Comparison of ENCODE assay signal across 15 cellular contexts in genomic region chr15:70090436-70091291, GRCh38. TPM values are rescaled to one million over a fixed set of nuclear protein-coding genes. Genes with fewer than 3 reads are reported as not detected.
DNase-seq lines count a peak whose midpoint lies in the region; ATAC-seq, FAIRE-seq and TF ChIP-seq lines count a peak whose summit lies in the region.
"Had no signal": no experiment of that assay in that cellular context is flagged by ENCODE, and none has a peak within 500 bp of the region (broad histone marks: within the 10 kb centered on the region; RNA-seq: fewer than 3 reads in every experiment).

No MANE protein-coding gene starts in this region.

- no peak for DNase-seq in activated CD8-positive, alpha-beta T cell treated with anti-CD3 and anti-CD28 coated beads for 36 hours
- DNase-seq in activated CD8-positive, alpha-beta T cell treated with anti-CD3 and anti-CD28 coated beads, Interleukin-2, amount 10 ng/mL, durations not matched to agents 7 days and 5 days, result no peak
- no peak for DNase-seq in T-helper 17 cell
- peak; percentile 63 for DNase-seq in hepatocyte (ENCODE audit: low spot score)
- DNase-seq in small intestine, result peak; percentile 97
- DNase-seq in GOT3 (lab: John Stamatoyannopoulos, UW), result no peak
- no peak for DNase-seq in EL
- DNase-seq: cortex of kidney, NCI-H2029, NCI-H748 treated with DMSO at 0.1 percent for 48 hours, T-cell had no signal

- peaks cover 77% of the 10 kb centered on the region for H3K36me3 Mint-ChIP-seq in activated CD8-positive, alpha-beta T cell treated with anti-CD3 and anti-CD28 coated beads for 36 hours (ENCODE audit: low read depth)
- H3K36me3 Mint-ChIP-seq in activated CD8-positive, alpha-beta T cell treated with anti-CD3 and anti-CD28 coated beads, Interleukin-2, amount 10 ng/mL, durations not matched to agents 7 days and 5 days (ENCODE audit: low read depth), result peaks cover 91% of the 10 kb centered on the region
- peaks cover 6% of the 10 kb centered on the region for H3K36me3 Mint-ChIP-seq in T-helper 17 cell (ENCODE audit: low read depth)

- POLR2A ChIA-PET in activated CD8-positive, alpha-beta T cell treated with anti-CD3 and anti-CD28 coated beads for 36 hours (lab: Charles Lee), result interaction anchor here (0.7 to 1.6 kb wide), 6 partner anchors 9 to 627 kb away, joined by 3 to 5 read pairs (median 4); no protein-coding TSS in a partner anchor
- POLR2A ChIA-PET in activated CD8-positive, alpha-beta T cell treated with anti-CD3 and anti-CD28 coated beads, Interleukin-2, amount 10 ng/mL, durations not matched to agents 7 days and 5 days (lab: Charles Lee), result interaction anchor here (0.6 to 1.1 kb wide), 2 partner anchors 10 to 625 kb away, joined by 3 to 6 read pairs; no protein-coding TSS in a partner anchor

- no peaks in the 10 kb centered on the region for H3K36me3 ChIP-seq in hepatocyte (replicated peaks; ENCODE audit: insufficient read depth, low read depth)
- peaks cover 0 to 12% of the 10 kb centered on the region in 2 donors for H3K36me3 ChIP-seq in small intestine (ENCODE audit: control insufficient read depth in 2 of 2, insufficient read depth in 2 of 2, low read length in 2 of 2)
- H3K36me3 ChIP-seq: prostate gland had no signal

- no peaks in the 10 kb centered on the region for H3K9me2 ChIP-seq in hepatocyte (replicated peaks; ENCODE audit: insufficient read depth)

- no peak overlapping the region for H3K4me3 Mint-ChIP-seq in activated CD8-positive, alpha-beta T cell treated with anti-CD3 and anti-CD28 coated beads for 36 hours
- no peak overlapping the region for H3K4me3 Mint-ChIP-seq in activated CD8-positive, alpha-beta T cell treated with anti-CD3 and anti-CD28 coated beads, Interleukin-2, amount 10 ng/mL, durations not matched to agents 7 days and 5 days
- H3K4me3 Mint-ChIP-seq in T-helper 17 cell, result peak overlapping the region; percentile 47

- 68% methylated on average over 8 of the region's 8 CpGs for WGBS in hepatocyte (ENCODE audit: low lambda C conversion rate, missing lambda C conversion rate)
- 22 to 62% (median 38%) methylated on average over 8 of the region's 8 CpGs for WGBS in small intestine, 3 donors

- peaks cover 86% of the 10 kb centered on the region for H3K4me1 Mint-ChIP-seq in activated CD8-positive, alpha-beta T cell treated with anti-CD3 and anti-CD28 coated beads for 36 hours (ENCODE audit: low read depth)
- H3K4me1 Mint-ChIP-seq in activated CD8-positive, alpha-beta T cell treated with anti-CD3 and anti-CD28 coated beads, Interleukin-2, amount 10 ng/mL, durations not matched to agents 7 days and 5 days (ENCODE audit: low read depth), result peaks cover 80% of the 10 kb centered on the region
- peaks cover 70% of the 10 kb centered on the region for H3K4me1 Mint-ChIP-seq in T-helper 17 cell

- H2AFZ ChIP-seq in hepatocyte, result no peak overlapping the region

- intact Hi-C loops in activated CD8-positive, alpha-beta T cell treated with anti-CD3 and anti-CD28 coated beads for 36 hours (cut with micrococcal nuclease), result loop anchor here (10.0 kb wide), 2 partner anchors 366 to 516 kb away; no protein-coding TSS in a partner anchor

- no peak for FAIRE-seq in small intestine (lab: Jason Lieb, UNC)
- FAIRE-seq: GM12892 had no signal

- no peak overlapping the region for H3K27ac Mint-ChIP-seq in activated CD8-positive, alpha-beta T cell treated with anti-CD3 and anti-CD28 coated beads for 36 hours
- H3K27ac Mint-ChIP-seq in activated CD8-positive, alpha-beta T cell treated with anti-CD3 and anti-CD28 coated beads, Interleukin-2, amount 10 ng/mL, durations not matched to agents 7 days and 5 days, result no peak overlapping the region
- H3K27ac Mint-ChIP-seq in T-helper 17 cell, result peak overlapping the region; percentile 71

- H3K79me2 ChIP-seq in hepatocyte, result peaks cover 90% of the 10 kb centered on the region

- TF ChIP-seq CTCF in activated CD8-positive, alpha-beta T cell treated with anti-CD3 and anti-CD28 coated beads for 36 hours (IDR thresholded peaks at IDR 0.05), result no peak
- no peak for TF ChIP-seq CTCF in hepatocyte (IDR thresholded peaks at IDR 0.05; ENCODE audit: poor library complexity)

- H3K4me2 ChIP-seq in hepatocyte, result peak overlapping the region; percentile 87

- peak; percentile 15 for ATAC-seq in activated CD8-positive, alpha-beta T cell treated with anti-CD3 and anti-CD28 coated beads for 36 hours
- no peak for ATAC-seq in activated CD8-positive, alpha-beta T cell treated with anti-CD3 and anti-CD28 coated beads, Interleukin-2, amount 10 ng/mL, durations not matched to agents 7 days and 5 days
- ATAC-seq in T-helper 17 cell, result no peak
- no peak for ATAC-seq in HG02759 (IDR thresholded peaks at IDR 0.05; ENCODE audit: unreplicated experiment)
- ATAC-seq: T-cell had no signal

- H3K9me3 ChIP-seq in T-helper 17 cell (ENCODE audit: control insufficient read depth, low read length, poor library complexity, severe bottlenecking), result no peaks in the 10 kb centered on the region
- no peaks in the 10 kb centered on the region for H3K9me3 ChIP-seq in hepatocyte (ENCODE audit: low read depth)
- H3K9me3 ChIP-seq in small intestine (ENCODE audit: control insufficient read depth, low read depth), result no peaks in the 10 kb centered on the region
- H3K9me3 ChIP-seq: prostate gland had no signal

- no peaks in the 10 kb centered on the region for H3K9me3 Mint-ChIP-seq in activated CD8-positive, alpha-beta T cell treated with anti-CD3 and anti-CD28 coated beads for 36 hours
- H3K9me3 Mint-ChIP-seq in activated CD8-positive, alpha-beta T cell treated with anti-CD3 and anti-CD28 coated beads, Interleukin-2, amount 10 ng/mL, durations not matched to agents 7 days and 5 days (ENCODE audit: insufficient read depth), result no peaks in the 10 kb centered on the region
- H3K9me3 Mint-ChIP-seq: activated T-helper 2 cell treated with anti-CD3 and anti-CD28 coated beads, Interferon-gamma antibody, Interleukin-2, Interleukin-4, amounts not matched to agents 10 μg/mL and 5 μg/mL and 100 μg/mL, durations not matched to agents 14 hours and 24 hours and 36 hours; T-cell had no signal

- H3K4me1 ChIP-seq in hepatocyte (ENCODE audit: insufficient read depth) (peaks cover 70% of the 10 kb centered on the region), small intestine (ENCODE audit: control insufficient read depth in 2 of 2, insufficient read depth in 1 of 2, low read depth in 1 of 2, low read length in 1 of 2) (peaks cover 9 to 36% of the 10 kb centered on the region in 2 donors)

- CTCF ChIA-PET in activated CD8-positive, alpha-beta T cell treated with anti-CD3 and anti-CD28 coated beads for 36 hours (lab: Charles Lee), result interaction anchor here (0.8 to 1.8 kb wide), 2 partner anchors 11 to 362 kb away, joined by 3 to 4 read pairs; no protein-coding TSS in a partner anchor
- CTCF ChIA-PET in activated CD8-positive, alpha-beta T cell treated with anti-CD3 and anti-CD28 coated beads, Interleukin-2, amount 10 ng/mL, durations not matched to agents 7 days and 5 days (lab: Charles Lee), result interaction anchor here (1.0 to 1.6 kb wide), 5 partner anchors 9 to 615 kb away, joined by 3 to 4 read pairs (median 3); no protein-coding TSS in a partner anchor

- H4K20me1 ChIP-seq in hepatocyte (ENCODE audit: insufficient read depth, poor library complexity, severe bottlenecking), result peaks cover 64% of the 10 kb centered on the region

- H3K4me3 ChIP-seq in hepatocyte, result no peak overlapping the region
- H3K4me3 ChIP-seq in small intestine (ENCODE audit: low read depth in 1 of 2, low read length in 2 of 2), result peak overlapping the region in 1 of 2 donors; percentile 21

- H3K27ac ChIP-seq in hepatocyte (peak overlapping the region; percentile 76), small intestine (ENCODE audit: low read depth in 1 of 2, low read length in 1 of 2) (peak overlapping the region; percentile 50 to 75)

- H3K27me3 ChIP-seq in hepatocyte, result no peaks in the 10 kb centered on the region
- H3K27me3 ChIP-seq in small intestine (ENCODE audit: control insufficient read depth in 2 of 2, insufficient read depth in 2 of 2, low read length in 2 of 2), result no peaks in the 10 kb centered on the region

- H3K27me3 Mint-ChIP-seq in activated CD8-positive, alpha-beta T cell treated with anti-CD3 and anti-CD28 coated beads for 36 hours, result no peaks in the 10 kb centered on the region
- no peaks in the 10 kb centered on the region for H3K27me3 Mint-ChIP-seq in activated CD8-positive, alpha-beta T cell treated with anti-CD3 and anti-CD28 coated beads, Interleukin-2, amount 10 ng/mL, durations not matched to agents 7 days and 5 days (ENCODE audit: low read depth)
- H3K27me3 Mint-ChIP-seq in T-helper 17 cell, result no peaks in the 10 kb centered on the region
- H3K27me3 Mint-ChIP-seq: T-cell had no signal

RNA-seq across cellular contexts. Expression of gene TLE3, which starts 7.1 kb away (rescaled TPM):
- total RNA-seq in activated CD8-positive, alpha-beta T cell treated with anti-CD3 and anti-CD28 coated beads for 36 hours, result 10 to 100 TPM; 48.4 to 64.2 TPM
- total RNA-seq in activated CD8-positive, alpha-beta T cell treated with anti-CD3 and anti-CD28 coated beads, Interleukin-2, amount 10 ng/mL, durations not matched to agents 7 days and 5 days, result 10 to 100 TPM; 64.0 to 71.1 TPM
- total RNA-seq in T-helper 17 cell (100 to 1,000 TPM; 115 to 132 TPM), hepatocyte (18.0 and 45.9 TPM in 2 replicates)
- polyA plus RNA-seq in hepatocyte (21.2 and 32.8 TPM in 2 replicates), small intestine (10 to 100 TPM; 14.3 to 22.2 (median 14.6) TPM)

Comparison
In these comparisons a context has a peak if more than half of its experiments do, and no peak if none do; other contexts are left out.
1. DNase-seq: peak in hepatocyte (single experiment) and small intestine (single experiment); none in activated CD8-positive, alpha-beta T cell treated with anti-CD3 and anti-CD28 coated beads for 36 hours (single experiment), activated CD8-positive, alpha-beta T cell treated with anti-CD3 and anti-CD28 coated beads, Interleukin-2, amount 10 ng/mL, durations not matched to agents 7 days and 5 days (single experiment), T-helper 17 cell (0 of 3), GOT3 (single experiment) and EL (single experiment).